28 cellular contexts compared by ENCODE assay signal in genomic region chr2:189880963-189881362, GRCh38.
"Had no signal": no experiment of that assay in that cellular context is flagged by ENCODE, and none has a peak within 500 bp of the region (broad histone marks: within the 10 kb centered on the region; RNA-seq: fewer than 3 reads in every experiment).

No MANE protein-coding gene starts in this region.

- H3K4me1 ChIP-seq: esophagus muscularis mucosa, thyroid gland, upper lobe of left lung, vagina had no signal

- H3K9me3 Mint-ChIP-seq: activated CD4-positive, alpha-beta memory T cell treated with anti-CD3 and anti-CD28 coated beads for 36 hours; activated naive CD4-positive, alpha-beta T cell treated with anti-CD3 and anti-CD28 coated beads, Interleukin-2, amount 50 U/mL, for 24 hours; activated naive CD8-positive, alpha-beta T cell treated with anti-CD3 and anti-CD28 coated beads, Interleukin-2, amount 50 U/mL, for 24 hours; activated T-helper 2 cell treated with anti-CD3 and anti-CD28 coated beads, Interferon-gamma antibody, Interleukin-2, Interleukin-4, amounts not matched to agents 10 μg/mL and 5 μg/mL and 100 μg/mL, durations not matched to agents 14 hours and 24 hours and 36 hours; neural crest cell; T-helper 1 cell treated with Interleukin-12 subunit alpha and Interleukin-12 subunit beta and Interleukin-4 antibody, amounts not matched to agents 30 μg/mL and 1 μg/mL, for 36 hours had no signal

- H3K36me3 ChIP-seq: thyroid gland, upper lobe of left lung, vagina had no signal

- DNase-seq: activated CD4-positive, alpha-beta memory T cell treated with anti-CD3 and anti-CD28 coated beads for 36 hours; activated CD4-positive, alpha-beta T cell treated with anti-CD3 and anti-CD28 coated beads, Interleukin-2, amount 10 ng/mL, durations not matched to agents 24 days and 14 days; activated CD4-positive, CD25-positive, alpha-beta regulatory T cell treated with anti-CD3 and anti-CD28 coated beads, Interleukin-2, amount 50 U/mL, for 72 hours; activated naive CD8-positive, alpha-beta T cell treated with anti-CD3 and anti-CD28 coated beads, Interleukin-2, amount 50 U/mL, for 24 hours; activated T-cell treated with anti-CD3 and anti-CD28 coated beads, Interleukin-2, amount 50 U/mL, for 48 hours; amygdala; caudate nucleus; cortex of kidney; foreskin melanocyte; left cardiac atrium; mammary epithelial cell; midbrain; naive thymus-derived CD4-positive, alpha-beta T cell; right cardiac atrium; stimulated activated CD4-positive, alpha-beta T cell treated with anti-CD3 and anti-CD28 coated beads, Interleukin-15, amount 100 ng/mL, for 24 hours; stimulated activated CD4-positive, alpha-beta T cell treated with anti-CD3 and anti-CD28 coated beads, Interleukin-2, amount 100 ng/mL, for 24 hours; stimulated activated naive B cell treated with anti-CD40 and anti-IgM and Interleukin-4, amounts not matched to agents 10 μg/mL and 1 μg/mL and 100 μg/mL, for 72 hours; stomach; T-helper 9 cell; thyroid gland; upper lobe of left lung; WERI-Rb-1 had no signal

- H3K27ac Mint-ChIP-seq: activated CD4-positive, alpha-beta memory T cell treated with anti-CD3 and anti-CD28 coated beads for 36 hours; activated CD4-positive, alpha-beta T cell treated with anti-CD3 and anti-CD28 coated beads, Interleukin-2, amount 10 ng/mL, durations not matched to agents 24 days and 14 days; activated naive CD4-positive, alpha-beta T cell treated with anti-CD3 and anti-CD28 coated beads, Interleukin-2, amount 50 U/mL, for 24 hours; activated naive CD8-positive, alpha-beta T cell treated with anti-CD3 and anti-CD28 coated beads, Interleukin-2, amount 50 U/mL, for 24 hours; activated T-helper 2 cell treated with anti-CD3 and anti-CD28 coated beads, Interferon-gamma antibody, Interleukin-2, Interleukin-4, amounts not matched to agents 10 μg/mL and 5 μg/mL and 100 μg/mL, durations not matched to agents 14 hours and 24 hours and 36 hours; naive thymus-derived CD4-positive, alpha-beta T cell; stimulated activated naive B cell treated with anti-CD40 and anti-IgM and Interleukin-4, amounts not matched to agents 10 μg/mL and 1 μg/mL and 100 μg/mL, for 72 hours; T-helper 1 cell treated with Interleukin-12 subunit alpha and Interleukin-12 subunit beta and Interleukin-4 antibody, amounts not matched to agents 30 μg/mL and 1 μg/mL, for 36 hours had no signal

- H3K9me3 ChIP-seq: stomach, thyroid gland, upper lobe of left lung, vagina had no signal

- H3K4me3 Mint-ChIP-seq: activated CD4-positive, alpha-beta memory T cell treated with anti-CD3 and anti-CD28 coated beads for 36 hours; activated CD4-positive, alpha-beta T cell treated with anti-CD3 and anti-CD28 coated beads, Interleukin-2, amount 10 ng/mL, durations not matched to agents 24 days and 14 days; activated naive CD4-positive, alpha-beta T cell treated with anti-CD3 and anti-CD28 coated beads, Interleukin-2, amount 50 U/mL, for 24 hours; activated naive CD8-positive, alpha-beta T cell treated with anti-CD3 and anti-CD28 coated beads, Interleukin-2, amount 50 U/mL, for 24 hours; naive thymus-derived CD4-positive, alpha-beta T cell; neural crest cell; stimulated activated naive B cell treated with anti-CD40 and anti-IgM and Interleukin-4, amounts not matched to agents 10 μg/mL and 1 μg/mL and 100 μg/mL, for 72 hours; T-helper 1 cell treated with Interleukin-12 subunit alpha and Interleukin-12 subunit beta and Interleukin-4 antibody, amounts not matched to agents 30 μg/mL and 1 μg/mL, for 36 hours had no signal

- H3K4me3 ChIP-seq: esophagus muscularis mucosa, stomach, thyroid gland, upper lobe of left lung, vagina had no signal

- H3K27me3 Mint-ChIP-seq: activated CD4-positive, alpha-beta memory T cell treated with anti-CD3 and anti-CD28 coated beads for 36 hours; activated naive CD4-positive, alpha-beta T cell treated with anti-CD3 and anti-CD28 coated beads, Interleukin-2, amount 50 U/mL, for 24 hours; activated naive CD8-positive, alpha-beta T cell treated with anti-CD3 and anti-CD28 coated beads, Interleukin-2, amount 50 U/mL, for 24 hours; stimulated activated naive B cell treated with anti-CD40 and anti-IgM and Interleukin-4, amounts not matched to agents 10 μg/mL and 1 μg/mL and 100 μg/mL, for 72 hours had no signal

- H3K27ac ChIP-seq: esophagus muscularis mucosa, stomach, thyroid gland, upper lobe of left lung, vagina, WERI-Rb-1 had no signal

- H3K4me1 Mint-ChIP-seq: activated CD4-positive, alpha-beta T cell treated with anti-CD3 and anti-CD28 coated beads, Interleukin-2, amount 10 ng/mL, durations not matched to agents 24 days and 14 days; neural crest cell had no signal

- ATAC-seq: activated naive CD8-positive, alpha-beta T cell treated with anti-CD3 and anti-CD28 coated beads, Interleukin-2, amount 50 U/mL, for 24 hours; left cardiac atrium; naive thymus-derived CD4-positive, alpha-beta T cell; right cardiac atrium; stimulated activated naive B cell treated with anti-CD40 and anti-IgM and Interleukin-4, amounts not matched to agents 10 μg/mL and 1 μg/mL and 100 μg/mL, for 72 hours had no signal
